In genomic region chr4:6425911-6426310, GRCh38 we compare ENCODE assay signal across 26 cellular contexts. TPM values are rescaled to one million over a fixed set of nuclear protein-coding genes. Genes with fewer than 3 reads are reported as not detected.
"Had no signal": no experiment of that assay in that cellular context is flagged by ENCODE, and none has a peak within 500 bp of the region (broad histone marks: within the 10 kb centered on the region; RNA-seq: fewer than 3 reads in every experiment).

No MANE protein-coding gene starts in this region.

- H3K27me3 ChIP-seq: neural progenitor cell, ovary, tibial nerve, vagina had no signal

- H3K27ac ChIP-seq: left lung, lower lobe of right lung, neural progenitor cell, ovary, skin epidermis, tibial nerve, vagina had no signal

- H2AFZ ChIP-seq: neural progenitor cell had no signal

- H3K4me3 Mint-ChIP-seq: mesothelial cell of epicardium; naive B cell; natural killer cell; nephron progenitor cell; neural progenitor cell; stimulated activated effector memory CD8-positive, alpha-beta T cell treated with anti-CD3 and anti-CD28 coated beads, Interleukin-12 subunit alpha, Interleukin-12 subunit beta, amount 100 ng/mL, for 72 hours; stimulated activated naive CD8-positive, alpha-beta T cell treated with anti-CD3 and anti-CD28 coated beads, Interleukin-15, Interleukin-2, amounts not matched to agents 100 ng/mL and 50 ng/mL, for 24 hours; type B pancreatic cell had no signal

- H3K9me3 Mint-ChIP-seq: mesothelial cell of epicardium; natural killer cell; nephron progenitor cell; neural progenitor cell; stimulated activated effector memory CD8-positive, alpha-beta T cell treated with anti-CD3 and anti-CD28 coated beads, Interleukin-12 subunit alpha, Interleukin-12 subunit beta, amount 100 ng/mL, for 72 hours; stimulated activated naive CD8-positive, alpha-beta T cell treated with anti-CD3 and anti-CD28 coated beads, Interleukin-15, Interleukin-2, amounts not matched to agents 100 ng/mL and 50 ng/mL, for 24 hours; type B pancreatic cell had no signal

- H3K4me1 Mint-ChIP-seq: mesothelial cell of epicardium, nephron progenitor cell, neural progenitor cell had no signal

- H3K36me3 Mint-ChIP-seq: mesothelial cell of epicardium; naive B cell; natural killer cell; neural progenitor cell; stimulated activated effector memory CD8-positive, alpha-beta T cell treated with anti-CD3 and anti-CD28 coated beads, Interleukin-12 subunit alpha, Interleukin-12 subunit beta, amount 100 ng/mL, for 72 hours; type B pancreatic cell had no signal

- H3K36me3 ChIP-seq: left lung, lower lobe of right lung, neural progenitor cell, ovary, tibial nerve, vagina had no signal

- H3K27ac Mint-ChIP-seq: mesothelial cell of epicardium; naive B cell; nephron progenitor cell; progenitor cell of endocrine pancreas; stimulated activated effector memory CD8-positive, alpha-beta T cell treated with anti-CD3 and anti-CD28 coated beads, Interleukin-12 subunit alpha, Interleukin-12 subunit beta, amount 100 ng/mL, for 72 hours; stimulated activated naive CD8-positive, alpha-beta T cell treated with anti-CD3 and anti-CD28 coated beads, Interleukin-15, Interleukin-2, amounts not matched to agents 100 ng/mL and 50 ng/mL, for 24 hours; type B pancreatic cell had no signal

- H3K4me3 ChIP-seq: left lung, lower lobe of right lung, neural progenitor cell, ovary, skin epidermis, tibial nerve, vagina had no signal

- H3K9ac ChIP-seq: neural progenitor cell had no signal

- H3K9me3 ChIP-seq: left lung, lower lobe of right lung, ovary, vagina had no signal

- H3K4me2 ChIP-seq: neural progenitor cell had no signal

- DNase-seq: hippocampal formation; left colon; lower lobe of right lung; mammary epithelial cell; mesendoderm; naive B cell; nephron progenitor cell; ovary; retina; right cardiac atrium; stimulated activated CD4-positive, alpha-beta T cell treated with anti-CD3 and anti-CD28 coated beads, Interleukin-12 subunit alpha, Interleukin-12 subunit beta, amount 100 ng/mL, for 4 hours; stimulated activated CD4-positive, alpha-beta T cell treated with anti-CD3 and anti-CD28 coated beads, Interleukin-4, amount 100 ng/mL, for 24 hours; stimulated activated naive CD4-positive, alpha-beta T cell had no signal

- H3K4me1 ChIP-seq: left lung, lower lobe of right lung, neural progenitor cell, tibial nerve, vagina had no signal

RNA-seq across cellular contexts. Expression of gene PPP2R2C, which starts 46.5 kb away (rescaled TPM):
- total RNA-seq: lower lobe of right lung, mononuclear cell, natural killer cell, pulmonary artery endothelial cell had no signal
